ENCODE assay signal across 13 cellular contexts in genomic region chr19:18867751-18868150, GRCh38. TPM values are rescaled to one million over a fixed set of nuclear protein-coding genes. Genes with fewer than 3 reads are reported as not detected.
"Had no signal": no experiment of that assay in that cellular context is flagged by ENCODE, and none has a peak within 500 bp of the region (broad histone marks: within the 10 kb centered on the region; RNA-seq: fewer than 3 reads in every experiment).

No MANE protein-coding gene starts in this region.

- H3K27ac ChIP-seq: esophagus muscularis mucosa, left lung, thoracic aorta had no signal

- H3K27ac Mint-ChIP-seq: stimulated activated effector memory CD8-positive, alpha-beta T cell treated with anti-CD3 and anti-CD28 coated beads, Interleukin-12 subunit alpha, Interleukin-12 subunit beta, amount 100 ng/mL, for 72 hours; T-helper 2 cell treated with Interferon-gamma antibody and Interleukin-4, amounts not matched to agents 5 μg/mL and 100 μg/mL, for 36 hours had no signal

- FAIRE-seq: kidney had no signal

- H3K9me3 ChIP-seq: esophagus muscularis mucosa, left lung, mucosa of descending colon, thoracic aorta had no signal

- ATAC-seq: left lung; naive thymus-derived CD4-positive, alpha-beta T cell; stimulated activated effector memory CD8-positive, alpha-beta T cell treated with anti-CD3 and anti-CD28 coated beads, Interleukin-12 subunit alpha, Interleukin-12 subunit beta, amount 100 ng/mL, for 72 hours had no signal

- H3K4me3 ChIP-seq: left lung, mucosa of descending colon, thoracic aorta had no signal

- H3K4me3 Mint-ChIP-seq: stimulated activated effector memory CD8-positive, alpha-beta T cell treated with anti-CD3 and anti-CD28 coated beads, Interleukin-12 subunit alpha, Interleukin-12 subunit beta, amount 100 ng/mL, for 72 hours; T-helper 2 cell treated with Interferon-gamma antibody and Interleukin-4, amounts not matched to agents 5 μg/mL and 100 μg/mL, for 36 hours had no signal

- DNase-seq: activated CD4-positive, alpha-beta T cell treated with anti-CD3 and anti-CD28 coated beads, Interleukin-2, amount 50 U/mL, for 1 hour; activated CD4-positive, CD25-positive, alpha-beta regulatory T cell; activated CD8-positive, alpha-beta memory T cell treated with anti-CD3 and anti-CD28 coated beads for 24 hours; activated naive CD4-positive, alpha-beta T cell; hippocampal formation; kidney; mucosa of descending colon; naive thymus-derived CD4-positive, alpha-beta T cell had no signal

RNA-seq across cellular contexts. Expression of gene CERS1, which starts 28.2 kb away (rescaled TPM):
- total RNA-seq: naive thymus-derived CD4-positive, alpha-beta T cell had no signal
- polyA plus RNA-seq: naive thymus-derived CD4-positive, alpha-beta T cell had no signal
